Comparison of ENCODE assay signal across 1 cellular context in genomic region chr5:141349917-141350619, GRCh38.
TF ChIP-seq lines count a peak whose summit lies in the region.

Gene PCDHGB1, plus strand, starts transcription at chr5:141350099. Its CDS starts 162 bp downstream, at chr5:141350261.

TF ChIP-seq in SK-N-SH, 30 proteins besides CTCF, POLR2A, EP300 and RAD21 (continued from another document):
- no peak for TF ChIP-seq POLR2AphosphoS5 (IDR thresholded peaks at IDR 0.05; ENCODE audit: low read depth, low read length)
